In the genomic region with DNA sequence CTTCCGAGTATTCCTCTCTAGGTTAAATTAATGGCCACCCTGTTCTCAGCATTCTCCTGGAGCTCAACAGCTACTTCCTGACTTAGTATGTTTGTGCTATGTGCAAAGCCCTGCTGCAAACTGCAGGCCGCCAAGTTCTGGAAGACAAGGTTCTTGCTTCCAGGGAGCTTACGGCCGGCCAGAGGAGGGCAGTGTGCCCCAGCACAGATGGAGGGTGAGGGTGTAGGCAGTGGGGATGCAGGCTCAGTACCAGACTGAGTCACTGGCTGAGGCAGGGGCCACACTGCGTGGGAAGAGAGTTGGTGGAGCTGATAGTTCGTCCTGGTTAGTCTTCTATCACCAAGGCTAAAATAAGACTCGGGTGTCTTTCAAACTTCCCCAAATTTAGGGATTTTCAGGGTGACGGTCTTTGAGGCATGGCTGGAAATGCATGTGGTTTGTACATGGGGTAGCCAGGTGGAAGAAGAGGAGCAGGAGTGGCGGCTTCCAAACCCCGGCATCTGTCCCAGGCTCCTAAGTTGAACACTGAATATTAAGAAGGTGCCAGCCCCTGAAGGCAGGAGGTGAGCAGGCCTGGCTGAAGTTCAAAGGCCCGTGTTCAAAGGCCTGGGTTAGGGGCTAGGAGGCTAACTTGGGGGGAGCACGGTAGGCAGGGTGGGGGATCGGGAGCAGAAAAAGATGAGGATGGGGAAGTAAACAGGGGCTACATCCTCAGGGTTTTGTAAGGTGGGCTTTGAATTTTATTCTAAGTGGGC, we compare ENCODE assay signal across 8 cellular contexts. TPM values are rescaled to one million over a fixed set of nuclear protein-coding genes. Genes with fewer than 3 reads are reported as not detected.
DNase-seq lines count a peak whose midpoint lies in the region; ATAC-seq and TF ChIP-seq lines count a peak whose summit lies in the region.

No MANE protein-coding gene starts in this region.

- H3K27ac Mint-ChIP-seq in activated CD4-positive, alpha-beta T cell treated with anti-CD3 and anti-CD28 coated beads for 36 hours: no peak overlapping the region
- peak overlapping the region in 2 of 7 donors; percentile 8 to 60 for H3K27ac Mint-ChIP-seq in CD4-positive, alpha-beta memory T cell

- ATAC-seq in activated CD4-positive, alpha-beta T cell treated with anti-CD3 and anti-CD28 coated beads for 36 hours: peak; percentile 29
- peak; percentile 47 for ATAC-seq in mucosa of descending colon
- no peak for ATAC-seq in HG02763 (IDR thresholded peaks at IDR 0.05; ENCODE audit: unreplicated experiment)

- DNase-seq in activated CD4-positive, alpha-beta T cell treated with anti-CD3 and anti-CD28 coated beads for 36 hours: peak; percentile 67
- no peak for DNase-seq in activated CD4-positive, alpha-beta T cell treated with anti-CD3 and anti-CD28 coated beads for 4 hours
- peak in 30 of 58 donors; percentile 15 to 80 (median 40) for DNase-seq in anterior cingulate cortex (lab: John Stamatoyannopoulos, UW)
- DNase-seq in mucosa of descending colon: peak in 2 of 3 donors; percentile 48 to 73
- DNase-seq in CD4-positive, alpha-beta memory T cell: no peak
- DNase-seq in esophagus squamous epithelium (lab: John Stamatoyannopoulos, UW): no peak

- H3K27me3 ChIP-seq in CD4-positive, alpha-beta memory T cell (ENCODE audit: insufficient read depth, low read length): no peaks in the 10 kb centered on the region
- H3K27me3 ChIP-seq in esophagus squamous epithelium: no peaks in the 10 kb centered on the region

- TF ChIP-seq CTCF in mucosa of descending colon (IDR thresholded peaks at IDR 0.05): no peak
- peak in 2 of 6 experiments; percentile 15 to 23 for TF ChIP-seq CTCF in esophagus squamous epithelium (IDR thresholded peaks at IDR 0.05)

- peaks cover 22% of the 10 kb centered on the region for H3K4me1 Mint-ChIP-seq in activated CD4-positive, alpha-beta T cell treated with anti-CD3 and anti-CD28 coated beads for 36 hours
- H3K4me1 Mint-ChIP-seq in CD4-positive, alpha-beta memory T cell: peaks cover 9 to 17% (median 14%) of the 10 kb centered on the region in 4 donors

- H3K27me3 Mint-ChIP-seq in activated CD4-positive, alpha-beta T cell treated with anti-CD3 and anti-CD28 coated beads for 36 hours: no peaks in the 10 kb centered on the region
- no peaks in the 10 kb centered on the region for H3K27me3 Mint-ChIP-seq in CD4-positive, alpha-beta memory T cell

- peak; percentile 51 for TF ChIP-seq RAD21 in Ishikawa (IDR thresholded peaks at IDR 0.05; ENCODE audit: low read depth)

- H3K9me3 ChIP-seq in mucosa of descending colon (no peaks in the 10 kb centered on the region), esophagus squamous epithelium (no peaks in the 10 kb centered on the region)
- no peaks in the 10 kb centered on the region for H3K9me3 ChIP-seq in CD4-positive, alpha-beta memory T cell (ENCODE audit: control insufficient read depth in 1 of 2, low read length in 2 of 2)

- H3K36me3 Mint-ChIP-seq in activated CD4-positive, alpha-beta T cell treated with anti-CD3 and anti-CD28 coated beads for 36 hours (ENCODE audit: low read depth): peaks cover 2% of the 10 kb centered on the region
- no peaks in the 10 kb centered on the region for H3K36me3 Mint-ChIP-seq in CD4-positive, alpha-beta memory T cell

- peaks cover 31% of the 10 kb centered on the region for H3K4me1 ChIP-seq in mucosa of descending colon (ENCODE audit: low read depth)
- peaks cover 18% of the 10 kb centered on the region for H3K4me1 ChIP-seq in CD4-positive, alpha-beta memory T cell (ENCODE audit: insufficient read depth, low read length)
- peaks cover 13 to 49% (median 18%) of the 10 kb centered on the region in 3 donors for H3K4me1 ChIP-seq in esophagus squamous epithelium

- TF ChIP-seq POLR2A in esophagus squamous epithelium (IDR thresholded peaks at IDR 0.05): no peak

- 56 to 59% methylated on average over 10 to 12 of the region's 13 CpGs for WGBS in esophagus squamous epithelium, 2 donors

- no peak overlapping the region for H3K4me3 ChIP-seq in mucosa of descending colon
- no peak overlapping the region for H3K4me3 ChIP-seq in CD4-positive, alpha-beta memory T cell (ENCODE audit: low read length in 2 of 2)
- no peak overlapping the region for H3K4me3 ChIP-seq in esophagus squamous epithelium

- H3K36me3 ChIP-seq in mucosa of descending colon (ENCODE audit: low read depth) (no peaks in the 10 kb centered on the region), esophagus squamous epithelium (no peaks in the 10 kb centered on the region)
- H3K36me3 ChIP-seq in CD4-positive, alpha-beta memory T cell (ENCODE audit: insufficient read depth, low read length): no peaks in the 10 kb centered on the region

- POLR2A ChIA-PET in activated CD4-positive, alpha-beta T cell treated with anti-CD3 and anti-CD28 coated beads for 36 hours (lab: Charles Lee): interaction anchor here (0.9 kb wide), 1 partner anchor 222 kb away, joined by 5 read pairs; no protein-coding TSS in a partner anchor
- POLR2A ChIA-PET in CD4-positive, alpha-beta memory T cell (lab: Charles Lee; ENCODE audit: partially characterized antibody): interaction anchor here (3.2 kb wide), 1 partner anchor 43 kb away, joined by 15 read pairs; the partner anchor contains the start of gene ELK4

- no peaks in the 10 kb centered on the region for H3K9me3 Mint-ChIP-seq in activated CD4-positive, alpha-beta T cell treated with anti-CD3 and anti-CD28 coated beads for 36 hours (ENCODE audit: low read depth)
- H3K9me3 Mint-ChIP-seq in CD4-positive, alpha-beta memory T cell: peaks cover 0 to 2% (median 0%) of the 10 kb centered on the region in 8 donors

- no peak overlapping the region for H3K4me3 Mint-ChIP-seq in activated CD4-positive, alpha-beta T cell treated with anti-CD3 and anti-CD28 coated beads for 36 hours
- H3K4me3 Mint-ChIP-seq in CD4-positive, alpha-beta memory T cell: no peak overlapping the region

- CTCF ChIA-PET in activated CD4-positive, alpha-beta T cell treated with anti-CD3 and anti-CD28 coated beads for 36 hours (lab: Charles Lee): interaction anchor here (0.6 to 13.9 kb wide), 13 partner anchors 10 to 122 kb away, joined by 3 to 346 read pairs (median 3); partner anchors contain the start of gene ELK4
- CTCF ChIA-PET in CD4-positive, alpha-beta memory T cell (lab: Charles Lee; ENCODE audit: partially characterized antibody): interaction anchor here (1.3 to 10.4 kb wide), 6 partner anchors 48 to 388 kb away, joined by 3 to 484 read pairs (median 32); partner anchors contain the start of gene ELK4

- H3K27ac ChIP-seq in CD4-positive, alpha-beta memory T cell (ENCODE audit: low read depth, low read length): no peak overlapping the region
- H3K27ac ChIP-seq in esophagus squamous epithelium: peak overlapping the region in 1 of 4 donors; percentile 2

- intact Hi-C loops in activated CD4-positive, alpha-beta T cell treated with anti-CD3 and anti-CD28 coated beads for 36 hours (cut with DNase I, micrococcal nuclease): no loop called here
- intact Hi-C loops in mucosa of descending colon (cut with DNase I, micrococcal nuclease) (no loop called here), esophagus squamous epithelium (cut with DNase I) (loop anchor here (10.0 kb wide), 1 partner anchor 54 kb away; no protein-coding TSS in a partner anchor)
- intact Hi-C loops in CD4-positive, alpha-beta memory T cell (cut with micrococcal nuclease): no loop called here

- no peak for TF ChIP-seq EP300 in Ishikawa (IDR thresholded peaks at IDR 0.05; ENCODE audit: borderline replicate concordance)

TF ChIP-seq in Ishikawa, 13 proteins besides CTCF, POLR2A, EP300 and RAD21:
- TF ChIP-seq TEAD4 (IDR thresholded peaks at IDR 0.05): no peak
- TF ChIP-seq TCF12 (IDR thresholded peaks at IDR 0.05; ENCODE audit: low read depth): no peak
- TF ChIP-seq NFIC (IDR thresholded peaks at IDR 0.05): no peak
- no peak for TF ChIP-seq EGR1 (IDR thresholded peaks at IDR 0.05)
- TF ChIP-seq, protein P1, sequence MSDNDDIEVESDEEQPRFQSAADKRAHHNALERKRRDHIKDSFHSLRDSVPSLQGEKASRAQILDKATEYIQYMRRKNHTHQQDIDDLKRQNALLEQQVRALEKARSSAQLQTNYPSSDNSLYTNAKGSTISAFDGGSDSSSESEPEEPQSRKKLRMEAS (IDR thresholded peaks at IDR 0.05): no peak
- no peak for TF ChIP-seq CREB1 (IDR thresholded peaks at IDR 0.05; ENCODE audit: low read depth)
- TF ChIP-seq YY1 (IDR thresholded peaks at IDR 0.05; ENCODE audit: low read depth): no peak
- TF ChIP-seq FOXM1 (IDR thresholded peaks at IDR 0.05; ENCODE audit: borderline replicate concordance, low read depth): no peak

RNA-seq across cellular contexts. Expression of gene ELK4, which starts 42.9 kb away (rescaled TPM):
- total RNA-seq in activated CD4-positive, alpha-beta T cell treated with anti-CD3 and anti-CD28 coated beads for 36 hours: 10 to 100 TPM; 54.0 to 57.4 TPM
- total RNA-seq in mucosa of descending colon (10 to 100 TPM; 43.1 to 60.6 (median 47.6) TPM), esophagus squamous epithelium (10 to 100 TPM; 13.2 to 27.7 (median 16.0) TPM)
- total RNA-seq in CD4-positive, alpha-beta memory T cell: 100 to 1,000 TPM; 166 to 194 TPM
- 1 to 10 TPM; 3.2 to 6.6 TPM for polyA plus RNA-seq in CD4-positive, alpha-beta memory T cell

Comparison
In these comparisons a context has a peak if more than half of its experiments do, and no peak if none do; other contexts are left out.
1. DNase-seq: peak in activated CD4-positive, alpha-beta T cell treated with anti-CD3 and anti-CD28 coated beads for 36 hours (single experiment), anterior cingulate cortex (30 of 58) and mucosa of descending colon (2 of 3); none in activated CD4-positive, alpha-beta T cell treated with anti-CD3 and anti-CD28 coated beads for 4 hours (0 of 2), CD4-positive, alpha-beta memory T cell (0 of 5) and esophagus squamous epithelium (single experiment).